ENCODE assay signal across 8 cellular contexts in the genomic region with DNA sequence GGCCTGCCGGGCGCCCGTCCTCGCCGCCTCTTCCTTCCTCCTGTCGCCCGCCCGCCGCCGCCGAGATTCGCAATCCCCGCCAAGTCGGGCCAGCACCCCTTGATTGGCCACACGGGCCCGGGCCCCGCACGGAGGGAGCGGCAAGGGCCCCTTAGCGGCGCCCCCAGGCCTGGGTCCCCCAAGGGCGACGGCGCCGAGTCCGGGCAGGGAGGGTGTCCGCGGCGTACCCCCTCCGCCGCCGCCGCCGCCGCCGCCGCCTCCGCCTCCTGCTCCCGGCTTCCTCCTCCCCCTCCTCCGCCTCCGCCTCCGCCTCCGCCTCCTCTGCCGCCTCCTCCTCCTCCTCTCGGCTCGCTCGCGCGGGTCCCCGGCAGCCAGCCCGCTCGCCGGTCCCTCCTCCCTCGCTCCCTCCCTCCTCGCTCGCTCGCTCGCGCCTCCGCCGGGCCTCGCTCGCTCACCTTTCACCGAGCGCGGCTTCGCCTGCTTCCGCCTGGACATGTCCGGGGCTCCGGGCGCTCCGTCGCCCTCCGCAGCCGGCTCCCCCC. TPM values are rescaled to one million over a fixed set of nuclear protein-coding genes. Genes with fewer than 3 reads are reported as not detected.
DNase-seq lines count a peak whose midpoint lies in the region; ATAC-seq and TF ChIP-seq lines count a peak whose summit lies in the region.

No MANE protein-coding gene starts in this region.

- H3K4me2 ChIP-seq in mesenchymal stem cell (ENCODE audit: low read length, poor library complexity, severe bottlenecking) = peak overlapping the region; percentile 84

- DNase-seq in NCI-H1436 (lab: John Stamatoyannopoulos, UW) = peak; percentile 47
- no peak for DNase-seq in NCI-H1436 treated with DMSO at 0.1 percent for 48 hours (lab: John Stamatoyannopoulos, UW)
- peak; percentile 80 for DNase-seq in NCI-H748 (lab: John Stamatoyannopoulos, UW; ENCODE audit: unreplicated experiment)
- peak; percentile 86 for DNase-seq in activated CD8-positive, alpha-beta memory T cell treated with anti-CD3 and anti-CD28 coated beads, Interleukin-2, amount 10 ng/mL, durations not matched to agents 7 days and 5 days
- DNase-seq in endothelial cell (ENCODE audit: low spot score) = peak; percentile 87
- peak; percentile 85 for DNase-seq in mesenchymal stem cell
- peak; percentile 18 to 53 for DNase-seq in stimulated activated CD8-positive, alpha-beta memory T cell treated with anti-CD3 and anti-CD28 coated beads, Interleukin-7, amount 100 ng/mL, for 4 hours (ENCODE audit: low read depth in 2 of 2)

- WGBS in mesenchymal stem cell = under 1% methylated on average over 49 of the region's 75 CpGs

- H3K36me3 Mint-ChIP-seq in activated CD8-positive, alpha-beta memory T cell treated with anti-CD3 and anti-CD28 coated beads, Interleukin-2, amount 10 ng/mL, durations not matched to agents 7 days and 5 days = no peaks in the 10 kb centered on the region
- H3K36me3 Mint-ChIP-seq in endothelial cell (ENCODE audit: low read depth, unreplicated experiment) = peaks cover 7% of the 10 kb centered on the region

- peak overlapping the region in 1 of 2 experiments; percentile 60 for H2BK12ac ChIP-seq in mesenchymal stem cell (ENCODE audit: low read length in 2 of 2)

- H3K9ac ChIP-seq in mesenchymal stem cell (ENCODE audit: low read length) = peak overlapping the region; percentile 57

- H3K4me3 Mint-ChIP-seq in activated CD8-positive, alpha-beta memory T cell treated with anti-CD3 and anti-CD28 coated beads, Interleukin-2, amount 10 ng/mL, durations not matched to agents 7 days and 5 days = peak overlapping the region; percentile 41
- peak overlapping the region; percentile 69 for H3K4me3 Mint-ChIP-seq in endothelial cell (ENCODE audit: unreplicated experiment)

- H2AFZ ChIP-seq in mesenchymal stem cell (ENCODE audit: low read depth, low read length) = peak overlapping the region; percentile 74

- H3K27me3 ChIP-seq in mesenchymal stem cell (ENCODE audit: control insufficient read depth in 1 of 2, insufficient read depth in 1 of 2, low read length in 2 of 2) = peaks cover 14 to 19% of the 10 kb centered on the region in 2 experiments

- peaks cover 35% of the 10 kb centered on the region for H3K4me1 ChIP-seq in mesenchymal stem cell (ENCODE audit: control insufficient read depth, insufficient read depth, low read depth, low read length)

- peak; percentile 71 for ATAC-seq in HG03095 (IDR thresholded peaks at IDR 0.05; ENCODE audit: unreplicated experiment)
- ATAC-seq in activated CD8-positive, alpha-beta memory T cell treated with anti-CD3 and anti-CD28 coated beads, Interleukin-2, amount 10 ng/mL, durations not matched to agents 7 days and 5 days = peak; percentile 90

- H3K4me1 Mint-ChIP-seq in activated CD8-positive, alpha-beta memory T cell treated with anti-CD3 and anti-CD28 coated beads, Interleukin-2, amount 10 ng/mL, durations not matched to agents 7 days and 5 days = peaks cover 11% of the 10 kb centered on the region
- peaks cover 42% of the 10 kb centered on the region for H3K4me1 Mint-ChIP-seq in endothelial cell (ENCODE audit: unreplicated experiment)

- H3K27me3 Mint-ChIP-seq in activated CD8-positive, alpha-beta memory T cell treated with anti-CD3 and anti-CD28 coated beads, Interleukin-2, amount 10 ng/mL, durations not matched to agents 7 days and 5 days = peaks cover 60% of the 10 kb centered on the region
- peaks cover 13% of the 10 kb centered on the region for H3K27me3 Mint-ChIP-seq in endothelial cell (ENCODE audit: unreplicated experiment)

- CTCF ChIA-PET in activated CD8-positive, alpha-beta memory T cell treated with anti-CD3 and anti-CD28 coated beads, Interleukin-2, amount 10 ng/mL, durations not matched to agents 7 days and 5 days (lab: Charles Lee) = no interaction called here

- H3K79me1 ChIP-seq in mesenchymal stem cell (replicated peaks; ENCODE audit: low read length, poor library complexity, severe bottlenecking) = peaks cover 10% of the 10 kb centered on the region

- no peaks in the 10 kb centered on the region for H3K36me3 ChIP-seq in mesenchymal stem cell (ENCODE audit: control insufficient read depth in 1 of 2, insufficient read depth in 2 of 2, low read depth in 1 of 2, low read length in 2 of 2)

- peak overlapping the region; percentile 75 to 83 for H3K4me3 ChIP-seq in mesenchymal stem cell (ENCODE audit: insufficient read depth in 1 of 2, low read depth in 1 of 2, low read length in 2 of 2)

- H2BK5ac ChIP-seq in mesenchymal stem cell (ENCODE audit: low read depth, low read length, poor library complexity, severe bottlenecking) = no peak overlapping the region

- no peaks in the 10 kb centered on the region for H3K9me3 Mint-ChIP-seq in activated CD8-positive, alpha-beta memory T cell treated with anti-CD3 and anti-CD28 coated beads, Interleukin-2, amount 10 ng/mL, durations not matched to agents 7 days and 5 days (ENCODE audit: low read depth)
- H3K9me3 Mint-ChIP-seq in endothelial cell (ENCODE audit: unreplicated experiment) = no peaks in the 10 kb centered on the region

- H2AK5ac ChIP-seq in mesenchymal stem cell (ENCODE audit: low read length, severe bottlenecking) = no peak overlapping the region

- peak overlapping the region; percentile 73 to 94 for H3K4ac ChIP-seq in mesenchymal stem cell (ENCODE audit: low read depth in 1 of 2, low read length in 2 of 2)

- peak overlapping the region in 1 of 2 experiments; percentile 53 for H3K23ac ChIP-seq in mesenchymal stem cell (ENCODE audit: low read length in 2 of 2)

- H3K27ac ChIP-seq in mesenchymal stem cell (ENCODE audit: low read length, poor library complexity, severe bottlenecking) = no peak overlapping the region

- no peaks in the 10 kb centered on the region for H3K9me3 ChIP-seq in mesenchymal stem cell (ENCODE audit: control insufficient read depth, low read length)

- H4K8ac ChIP-seq in mesenchymal stem cell (ENCODE audit: low read length) = peak overlapping the region; percentile 78

- peak overlapping the region; percentile 70 for H4K91ac ChIP-seq in mesenchymal stem cell (ENCODE audit: low read length)

- no peak for TF ChIP-seq CTCF in endothelial cell (IDR thresholded peaks at IDR 0.05; ENCODE audit: unreplicated experiment)

- H3K18ac ChIP-seq in mesenchymal stem cell (ENCODE audit: low read depth in 1 of 2, low read length in 2 of 2) = peak overlapping the region; percentile 90 to 95

- H3K27ac Mint-ChIP-seq in activated CD8-positive, alpha-beta memory T cell treated with anti-CD3 and anti-CD28 coated beads, Interleukin-2, amount 10 ng/mL, durations not matched to agents 7 days and 5 days = no peak overlapping the region
- H3K27ac Mint-ChIP-seq in endothelial cell (ENCODE audit: unreplicated experiment) = no peak overlapping the region

- peak overlapping the region; percentile 94 for H2BK120ac ChIP-seq in mesenchymal stem cell (ENCODE audit: low read depth, low read length)

- peak overlapping the region; percentile 73 for H2BK15ac ChIP-seq in mesenchymal stem cell (ENCODE audit: low read depth, poor library complexity, severe bottlenecking)

- peak overlapping the region in 1 of 2 experiments; percentile 74 for H3K14ac ChIP-seq in mesenchymal stem cell (ENCODE audit: low read length in 2 of 2)

RNA-seq across cellular contexts. Expression of gene ZNF423, which starts 0.6 kb away (rescaled TPM):
- not detected for total RNA-seq in activated CD8-positive, alpha-beta memory T cell treated with anti-CD3 and anti-CD28 coated beads, Interleukin-2, amount 10 ng/mL, durations not matched to agents 7 days and 5 days
- 44.8 TPM for total RNA-seq in endothelial cell (ENCODE audit: unreplicated experiment)
- 1.4 TPM for polyA plus RNA-seq in mesenchymal stem cell (2013, experiment 1 of 2)
- polyA plus RNA-seq in mesenchymal stem cell (2013, experiment 2 of 2) = 1.6 TPM

Comparison
In these comparisons a context has a peak if more than half of its experiments do, and no peak if none do; other contexts are left out.
1. RNA of gene ZNF423, which starts 0.6 kb away (total RNA-seq): 44.8 TPM in endothelial cell (single experiment); not detected in activated CD8-positive, alpha-beta memory T cell treated with anti-CD3 and anti-CD28 coated beads, Interleukin-2, amount 10 ng/mL, durations not matched to agents 7 days and 5 days; every median in the first group is over 10 times any median in the second.